In the genomic region with DNA sequence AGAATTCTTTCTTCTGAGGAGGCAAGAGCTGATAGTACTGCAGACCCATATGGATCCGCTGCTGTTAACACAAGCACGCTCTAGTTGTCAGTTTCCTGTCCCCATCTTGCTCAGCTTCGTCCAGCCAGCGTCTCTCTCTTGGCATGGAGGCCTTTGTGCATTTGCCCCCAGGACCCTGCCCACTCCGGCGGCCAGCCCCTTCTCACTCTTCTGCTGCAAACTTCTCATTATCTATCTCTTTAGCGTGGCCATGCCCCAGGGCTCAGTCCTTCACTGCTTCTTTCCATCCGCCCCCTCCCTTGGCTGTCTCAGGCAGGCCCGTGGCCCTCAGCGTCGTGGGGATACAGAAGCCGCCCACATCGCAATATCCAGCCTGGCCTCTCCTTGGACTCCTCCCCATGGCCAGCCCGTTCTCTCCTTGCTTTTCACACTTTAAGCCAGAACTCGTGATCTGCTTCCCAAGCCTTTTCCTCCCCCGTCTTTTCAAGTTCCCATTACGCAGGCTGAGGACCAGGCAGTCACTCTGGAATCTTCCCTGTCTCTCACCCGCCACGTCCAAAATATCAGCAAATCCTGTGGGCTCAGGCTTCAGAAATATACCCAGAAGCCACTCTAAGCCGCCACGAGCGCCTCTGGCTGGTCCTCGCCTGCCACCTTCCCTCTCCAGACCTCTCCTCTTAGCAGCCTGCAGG, we compare ENCODE assay signal across 14 cellular contexts.
DNase-seq lines count a peak whose midpoint lies in the region; ATAC-seq and TF ChIP-seq lines count a peak whose summit lies in the region.
"Had no signal": no experiment of that assay in that cellular context is flagged by ENCODE, and none has a peak within 500 bp of the region (broad histone marks: within the 10 kb centered on the region; RNA-seq: fewer than 3 reads in every experiment).

No MANE protein-coding gene starts in this region.

- no peaks in the 10 kb centered on the region for H3K36me3 ChIP-seq in breast epithelium
- no peaks in the 10 kb centered on the region for H3K36me3 ChIP-seq in aorta (ENCODE audit: control insufficient read depth in 1 of 2, insufficient read depth in 2 of 2, low read length in 1 of 2)

- DNase-seq in breast epithelium (ENCODE audit: low spot score in 2 of 2) (peak in 1 of 2 donors; percentile 43), MCF 10A (ENCODE audit: unreplicated experiment) (no peak), left cardiac atrium (peak; percentile 68), osteocyte (ENCODE audit: extremely low spot score, unreplicated experiment) (peak; percentile 72), aorta (peak; percentile 69 to 80), EL (no peak), HK-2 (ENCODE audit: unreplicated experiment) (no peak), Ammon's horn (ENCODE audit: low spot score) (no peak)
- DNase-seq: activated CD8-positive, alpha-beta memory T cell treated with anti-CD3 and anti-CD28 coated beads, Interleukin-2, amount 50 U/mL, for 4 hours; activated naive CD8-positive, alpha-beta T cell treated with anti-CD3 and anti-CD28 coated beads, Interleukin-2, amount 10 ng/mL, durations not matched to agents 7 days and 5 days; Calu3; NCI-H1417 treated with DMSO at 0.1 percent for 48 hours; NCI-H69; SHP77 had no signal

- TF ChIP-seq POLR2A in breast epithelium (IDR thresholded peaks at IDR 0.05): no peak

- intact Hi-C loops in breast epithelium (cut with DNase I; ENCODE audit: low total_unique reads): no loop called here
- intact Hi-C loops in MCF 10A (cut with micrococcal nuclease): no loop called here
- intact Hi-C loops in left cardiac atrium (cut with DNase I): no loop called here
- intact Hi-C loops in aorta (cut with DNase I): no loop called here

- ATAC-seq in left cardiac atrium (peak; percentile 61 to 71), aorta (ENCODE audit: low FRiP score) (peak; percentile 84)

- H3K27me3 Mint-ChIP-seq in MCF 10A (ENCODE audit: insufficient read depth, unreplicated experiment) (no peaks in the 10 kb centered on the region), osteocyte (ENCODE audit: unreplicated experiment) (no peaks in the 10 kb centered on the region)

- no TSS peak for BruUV-seq in MCF 10A (replicated peaks; lab: Mats Ljungman, UMichigan)

- CTCF ChIA-PET in MCF 10A (lab: Yijun Ruan, JAX): no interaction called here

- H3K4me3 Mint-ChIP-seq in MCF 10A (ENCODE audit: unreplicated experiment): no peak overlapping the region
- no peak overlapping the region for H3K4me3 Mint-ChIP-seq in osteocyte (ENCODE audit: unreplicated experiment)
- H3K4me3 Mint-ChIP-seq: activated naive CD8-positive, alpha-beta T cell treated with anti-CD3 and anti-CD28 coated beads, Interleukin-2, amount 10 ng/mL, durations not matched to agents 7 days and 5 days had no signal

- H3K9me3 Mint-ChIP-seq in MCF 10A (ENCODE audit: unreplicated experiment) (no peaks in the 10 kb centered on the region), osteocyte (ENCODE audit: unreplicated experiment) (no peaks in the 10 kb centered on the region)
- H3K9me3 Mint-ChIP-seq: activated naive CD8-positive, alpha-beta T cell treated with anti-CD3 and anti-CD28 coated beads, Interleukin-2, amount 10 ng/mL, durations not matched to agents 7 days and 5 days had no signal

- H3K27ac Mint-ChIP-seq in MCF 10A (ENCODE audit: low read depth, unreplicated experiment) (no peak overlapping the region), osteocyte (ENCODE audit: unreplicated experiment) (no peak overlapping the region)
- H3K27ac Mint-ChIP-seq: activated naive CD8-positive, alpha-beta T cell treated with anti-CD3 and anti-CD28 coated beads, Interleukin-2, amount 10 ng/mL, durations not matched to agents 7 days and 5 days had no signal

- H3K4me3 ChIP-seq in breast epithelium (no peak overlapping the region), aorta (ENCODE audit: low read length in 2 of 2) (no peak overlapping the region)

- H3K27ac ChIP-seq in breast epithelium: peak overlapping the region; percentile 71 to 83
- H3K27ac ChIP-seq in aorta (ENCODE audit: low read depth in 1 of 2, low read length in 2 of 2): peak overlapping the region in 1 of 2 donors; percentile 13

- H3K9me3 ChIP-seq in breast epithelium: no peaks in the 10 kb centered on the region
- H3K9me3 ChIP-seq in aorta (ENCODE audit: control insufficient read depth, low read length): no peaks in the 10 kb centered on the region

- POLR2A ChIA-PET in MCF 10A (lab: Yijun Ruan, JAX): interaction anchor here (0.6 kb wide), 1 partner anchor 118 kb away, joined by 3 read pairs; no protein-coding TSS in a partner anchor

- H3K4me1 Mint-ChIP-seq in MCF 10A (ENCODE audit: insufficient read depth, unreplicated experiment) (no peaks in the 10 kb centered on the region), osteocyte (ENCODE audit: unreplicated experiment) (peaks cover 45% of the 10 kb centered on the region)

- no peaks in the 10 kb centered on the region for H3K27me3 ChIP-seq in breast epithelium
- H3K27me3 ChIP-seq in aorta (ENCODE audit: control insufficient read depth in 1 of 2, insufficient read depth in 2 of 2, low read length in 1 of 2): no peaks in the 10 kb centered on the region

- H3K4me1 ChIP-seq in breast epithelium: peaks cover 0 to 7% of the 10 kb centered on the region in 2 donors
- H3K4me1 ChIP-seq in aorta (ENCODE audit: control insufficient read depth in 1 of 2, insufficient read depth in 2 of 2, low read length in 2 of 2): no peaks in the 10 kb centered on the region

- H3K36me3 Mint-ChIP-seq in MCF 10A (ENCODE audit: insufficient read depth, unreplicated experiment) (no peaks in the 10 kb centered on the region), osteocyte (ENCODE audit: unreplicated experiment) (no peaks in the 10 kb centered on the region)
- H3K36me3 Mint-ChIP-seq: activated naive CD8-positive, alpha-beta T cell treated with anti-CD3 and anti-CD28 coated beads, Interleukin-2, amount 10 ng/mL, durations not matched to agents 7 days and 5 days had no signal

- TF ChIP-seq CTCF in breast epithelium (IDR thresholded peaks at IDR 0.05) (no peak), MCF 10A (IDR thresholded peaks at IDR 0.05; ENCODE audit: unreplicated experiment) (no peak), osteocyte (IDR thresholded peaks at IDR 0.05) (no peak)

- 48 to 59% methylated on average over 23 of the region's 23 CpGs for WGBS in aorta, 2 donors

Comparison
In these comparisons a context has a peak if more than half of its experiments do, and no peak if none do; other contexts are left out.
1. DNase-seq: peak in left cardiac atrium (single experiment), osteocyte (single experiment) and aorta (2 of 2); none in MCF 10A (single experiment), EL (single experiment), HK-2 (single experiment) and Ammon's horn (single experiment).